32 cellular contexts compared by ENCODE assay signal in the genomic region with DNA sequence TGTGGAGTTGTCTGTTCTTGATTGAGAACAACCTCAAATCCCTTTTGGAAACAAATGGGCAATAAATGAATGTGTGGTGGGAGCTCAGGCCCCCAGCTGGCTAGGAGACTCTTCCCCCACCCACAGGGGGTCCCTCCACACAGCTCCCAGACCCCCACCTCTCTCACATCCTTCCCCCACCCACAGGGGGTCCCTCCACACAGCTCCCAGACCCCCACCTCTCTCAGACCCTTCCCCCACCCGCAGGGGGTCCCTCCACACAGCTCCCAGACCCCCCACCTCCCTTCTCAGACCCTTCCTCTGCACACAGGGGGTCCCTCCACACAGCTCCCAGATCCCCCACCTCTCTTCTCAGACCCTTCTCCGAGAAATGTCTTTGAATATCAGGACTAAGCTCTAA.
"Had no signal": no experiment of that assay in that cellular context is flagged by ENCODE, and none has a peak within 500 bp of the region (broad histone marks: within the 10 kb centered on the region; RNA-seq: fewer than 3 reads in every experiment).

No MANE protein-coding gene starts in this region.

- H3K4me3 Mint-ChIP-seq: activated B cell treated with CpG ODN at 0.5 μM for 24 hours; activated CD8-positive, alpha-beta memory T cell treated with anti-CD3 and anti-CD28 coated beads, Interleukin-2, amount 10 ng/mL, durations not matched to agents 7 days and 5 days; activated CD8-positive, alpha-beta T cell treated with anti-CD3 and anti-CD28 coated beads, Interleukin-2, amount 10 ng/mL, durations not matched to agents 7 days and 5 days; activated naive CD4-positive, alpha-beta T cell treated with anti-CD3 and anti-CD28 coated beads, Interleukin-2, amount 10 ng/mL, durations not matched to agents 7 days and 5 days; activated naive CD8-positive, alpha-beta T cell treated with anti-CD3 and anti-CD28 coated beads, Interleukin-2, amount 10 ng/mL, durations not matched to agents 7 days and 5 days; activated T-cell treated with anti-CD3 and anti-CD28 coated beads, Interleukin-2, amount 50 U/mL, for 72 hours; effector memory CD8-positive, alpha-beta T cell; immature natural killer cell; naive thymus-derived CD4-positive, alpha-beta T cell; stimulated activated naive B cell treated with anti-CD40 and anti-IgM and Interleukin-4, amounts not matched to agents 10 μg/mL and 1 μg/mL and 100 μg/mL, for 72 hours; T-cell; T-helper 2 cell treated with Interferon-gamma antibody and Interleukin-4, amounts not matched to agents 5 μg/mL and 100 μg/mL, for 36 hours had no signal

- H3K36me3 Mint-ChIP-seq: activated CD8-positive, alpha-beta memory T cell treated with anti-CD3 and anti-CD28 coated beads, Interleukin-2, amount 10 ng/mL, durations not matched to agents 7 days and 5 days; activated naive CD4-positive, alpha-beta T cell treated with anti-CD3 and anti-CD28 coated beads, Interleukin-2, amount 10 ng/mL, durations not matched to agents 7 days and 5 days; activated naive CD8-positive, alpha-beta T cell treated with anti-CD3 and anti-CD28 coated beads, Interleukin-2, amount 10 ng/mL, durations not matched to agents 7 days and 5 days; brain; immature natural killer cell; naive thymus-derived CD4-positive, alpha-beta T cell; stimulated activated naive B cell treated with anti-CD40 and anti-IgM and Interleukin-4, amounts not matched to agents 10 μg/mL and 1 μg/mL and 100 μg/mL, for 72 hours; T-cell had no signal

- H3K27me3 ChIP-seq: ascending aorta, cardiac muscle cell, right lobe of liver had no signal

- DNase-seq: activated B cell treated with CpG ODN at 0.5 μM for 24 hours; activated CD8-positive, alpha-beta memory T cell treated with anti-CD3 and anti-CD28 coated beads, Interleukin-2, amount 10 ng/mL, durations not matched to agents 7 days and 5 days; activated CD8-positive, alpha-beta T cell treated with anti-CD3 and anti-CD28 coated beads, Interleukin-2, amount 10 ng/mL, durations not matched to agents 7 days and 5 days; activated gamma-delta T cell; activated naive CD4-positive, alpha-beta T cell treated with anti-CD3 and anti-CD28 coated beads, Interleukin-2, amount 10 ng/mL, durations not matched to agents 7 days and 5 days; activated naive CD8-positive, alpha-beta T cell treated with anti-CD3 and anti-CD28 coated beads, Interleukin-2, amount 10 ng/mL, durations not matched to agents 7 days and 5 days; activated T-cell treated with anti-CD3 and anti-CD28 coated beads, Interleukin-2, amount 50 U/mL, for 72 hours; effector memory CD8-positive, alpha-beta T cell; foreskin fibroblast; hypothalamus; immature natural killer cell; kidney glomerular epithelial cell; mammary epithelial cell; midbrain; naive thymus-derived CD4-positive, alpha-beta T cell; stimulated activated CD4-positive, alpha-beta T cell treated with anti-CD3 and anti-CD28 coated beads, Interleukin-1b, Interleukin-23, amount 100 ng/mL, for 48 hours; stimulated activated CD4-positive, alpha-beta T cell treated with anti-CD3 and anti-CD28 coated beads, Interleukin-4, amount 100 ng/mL, for 4 hours; stimulated activated CD8-positive, alpha-beta memory T cell treated with anti-CD3 and anti-CD28 coated beads, Interleukin-4, amount 100 ng/mL, for 48 hours; stimulated activated naive B cell treated with anti-CD40 and anti-IgM and Interleukin-4, amounts not matched to agents 10 μg/mL and 1 μg/mL and 100 μg/mL, for 72 hours; T-cell; trophoblast cell had no signal

- H3K36me3 ChIP-seq: ascending aorta, cardiac muscle cell, heart left ventricle, left lung, right lobe of liver, thoracic aorta had no signal

- H3K4me1 ChIP-seq: ascending aorta, left lung, right lobe of liver had no signal

- H3K27ac Mint-ChIP-seq: activated B cell treated with CpG ODN at 0.5 μM for 24 hours; activated CD8-positive, alpha-beta memory T cell treated with anti-CD3 and anti-CD28 coated beads, Interleukin-2, amount 10 ng/mL, durations not matched to agents 7 days and 5 days; activated CD8-positive, alpha-beta T cell treated with anti-CD3 and anti-CD28 coated beads, Interleukin-2, amount 10 ng/mL, durations not matched to agents 7 days and 5 days; activated naive CD4-positive, alpha-beta T cell treated with anti-CD3 and anti-CD28 coated beads, Interleukin-2, amount 10 ng/mL, durations not matched to agents 7 days and 5 days; activated naive CD8-positive, alpha-beta T cell treated with anti-CD3 and anti-CD28 coated beads, Interleukin-2, amount 10 ng/mL, durations not matched to agents 7 days and 5 days; activated T-cell treated with anti-CD3 and anti-CD28 coated beads, Interleukin-2, amount 50 U/mL, for 72 hours; brain; effector memory CD8-positive, alpha-beta T cell; immature natural killer cell; T-cell; T-helper 2 cell treated with Interferon-gamma antibody and Interleukin-4, amounts not matched to agents 5 μg/mL and 100 μg/mL, for 36 hours had no signal

- ATAC-seq: activated CD8-positive, alpha-beta memory T cell treated with anti-CD3 and anti-CD28 coated beads, Interleukin-2, amount 10 ng/mL, durations not matched to agents 7 days and 5 days; activated CD8-positive, alpha-beta T cell treated with anti-CD3 and anti-CD28 coated beads, Interleukin-2, amount 10 ng/mL, durations not matched to agents 7 days and 5 days; activated T-cell treated with anti-CD3 and anti-CD28 coated beads, Interleukin-2, amount 50 U/mL, for 72 hours; effector memory CD8-positive, alpha-beta T cell; esophagus mucosa; heart left ventricle; left lung; naive thymus-derived CD4-positive, alpha-beta T cell; right lobe of liver; stimulated activated naive B cell treated with anti-CD40 and anti-IgM and Interleukin-4, amounts not matched to agents 10 μg/mL and 1 μg/mL and 100 μg/mL, for 72 hours; T-cell had no signal

- H3K9me3 Mint-ChIP-seq: activated B cell treated with CpG ODN at 0.5 μM for 24 hours; activated naive CD4-positive, alpha-beta T cell treated with anti-CD3 and anti-CD28 coated beads, Interleukin-2, amount 10 ng/mL, durations not matched to agents 7 days and 5 days; activated naive CD8-positive, alpha-beta T cell treated with anti-CD3 and anti-CD28 coated beads, Interleukin-2, amount 10 ng/mL, durations not matched to agents 7 days and 5 days; activated T-cell treated with anti-CD3 and anti-CD28 coated beads, Interleukin-2, amount 50 U/mL, for 72 hours; effector memory CD8-positive, alpha-beta T cell; immature natural killer cell; naive thymus-derived CD4-positive, alpha-beta T cell; stimulated activated naive B cell treated with anti-CD40 and anti-IgM and Interleukin-4, amounts not matched to agents 10 μg/mL and 1 μg/mL and 100 μg/mL, for 72 hours; T-cell; T-helper 2 cell treated with Interferon-gamma antibody and Interleukin-4, amounts not matched to agents 5 μg/mL and 100 μg/mL, for 36 hours had no signal

- H3K4me3 ChIP-seq: ascending aorta, cardiac muscle cell, coronary artery, heart left ventricle, left lung, right lobe of liver, skin epidermis, thoracic aorta had no signal

- H3K27me3 Mint-ChIP-seq: activated CD8-positive, alpha-beta memory T cell treated with anti-CD3 and anti-CD28 coated beads, Interleukin-2, amount 10 ng/mL, durations not matched to agents 7 days and 5 days; activated naive CD4-positive, alpha-beta T cell treated with anti-CD3 and anti-CD28 coated beads, Interleukin-2, amount 10 ng/mL, durations not matched to agents 7 days and 5 days; activated naive CD8-positive, alpha-beta T cell treated with anti-CD3 and anti-CD28 coated beads, Interleukin-2, amount 10 ng/mL, durations not matched to agents 7 days and 5 days had no signal

- H3K4me1 Mint-ChIP-seq: activated B cell treated with CpG ODN at 0.5 μM for 24 hours; activated CD8-positive, alpha-beta memory T cell treated with anti-CD3 and anti-CD28 coated beads, Interleukin-2, amount 10 ng/mL, durations not matched to agents 7 days and 5 days; activated naive CD4-positive, alpha-beta T cell treated with anti-CD3 and anti-CD28 coated beads, Interleukin-2, amount 10 ng/mL, durations not matched to agents 7 days and 5 days; immature natural killer cell; stimulated activated naive B cell treated with anti-CD40 and anti-IgM and Interleukin-4, amounts not matched to agents 10 μg/mL and 1 μg/mL and 100 μg/mL, for 72 hours had no signal

- H3K27ac ChIP-seq: ascending aorta, coronary artery, heart left ventricle, left lung, right lobe of liver, thoracic aorta had no signal
